27 cellular contexts compared by ENCODE assay signal in genomic region chr1:192459467-192459866, GRCh38.
"Had no signal": no experiment of that assay in that cellular context is flagged by ENCODE, and none has a peak within 500 bp of the region (broad histone marks: within the 10 kb centered on the region; RNA-seq: fewer than 3 reads in every experiment).

No MANE protein-coding gene starts in this region.

- H3K9ac ChIP-seq: neural progenitor cell, parathyroid adenoma had no signal

- H3K27ac ChIP-seq: neural progenitor cell, ovary, parathyroid adenoma, psoas muscle, right lobe of liver, sigmoid colon, stomach, thoracic aorta, thyroid gland, tibial nerve, upper lobe of left lung, vagina had no signal

- H3K4me1 ChIP-seq: neural progenitor cell, parathyroid adenoma, psoas muscle, right lobe of liver, sigmoid colon, stomach, thyroid gland, tibial nerve, upper lobe of left lung, vagina had no signal

- ATAC-seq: naive thymus-derived CD8-positive, alpha-beta T cell; natural killer cell treated with Interleukin-12 subunit alpha and Interleukin-12 subunit beta and Interleukin-15 and Interleukin-18, amount 100 ng/mL, for 72 hours; psoas muscle; right cardiac atrium; right lobe of liver; stimulated activated effector memory CD8-positive, alpha-beta T cell treated with anti-CD3 and anti-CD28 coated beads, Interleukin-12 subunit alpha, Interleukin-12 subunit beta, amount 100 ng/mL, for 72 hours; stimulated activated naive B cell treated with anti-CD40 and anti-IgM and Interleukin-4, amounts not matched to agents 10 μg/mL and 1 μg/mL and 100 μg/mL, for 72 hours had no signal

- H2AFZ ChIP-seq: neural progenitor cell, parathyroid adenoma had no signal

- H3K79me2 ChIP-seq: parathyroid adenoma had no signal

- FAIRE-seq: small intestine, urothelium cell line had no signal

- H3K27me3 ChIP-seq: neural progenitor cell, ovary, right lobe of liver, sigmoid colon, stomach, thyroid gland, tibial nerve, upper lobe of left lung, vagina had no signal

- H3K4me3 ChIP-seq: neural progenitor cell, ovary, psoas muscle, right lobe of liver, sigmoid colon, stomach, thoracic aorta, thyroid gland, tibial nerve, upper lobe of left lung, vagina had no signal

- H3K36me3 ChIP-seq: neural progenitor cell, ovary, right lobe of liver, sigmoid colon, stomach, thoracic aorta, thyroid gland, tibial nerve, upper lobe of left lung, vagina had no signal

- H3K4me2 ChIP-seq: neural progenitor cell had no signal

- DNase-seq: naive thymus-derived CD8-positive, alpha-beta T cell; nephron progenitor cell; occipital lobe; ovary; psoas muscle; right cardiac atrium; right lobe of liver; sigmoid colon; small intestine; stimulated activated CD4-positive, alpha-beta T cell treated with anti-CD3 and anti-CD28 coated beads, Interleukin-15, amount 100 ng/mL, for 24 hours; stimulated activated CD4-positive, alpha-beta T cell treated with anti-CD3 and anti-CD28 coated beads, Interleukin-2, amount 100 ng/mL, for 24 hours; stimulated activated CD4-positive, alpha-beta T cell treated with anti-CD3 and anti-CD28 coated beads, Interleukin-2, amount 100 ng/mL, for 48 hours; stimulated activated CD4-positive, alpha-beta T cell treated with anti-CD3 and anti-CD28 coated beads, Interleukin-4, amount 100 ng/mL, for 24 hours; stimulated activated naive B cell treated with anti-CD40 and anti-IgM and Interleukin-4, amounts not matched to agents 10 μg/mL and 1 μg/mL and 100 μg/mL, for 72 hours; stimulated activated naive CD4-positive, alpha-beta T cell treated with Interleukin-2 at 50 U/mL for 16 hours; stomach; thyroid gland; trophoblast cell; upper lobe of left lung had no signal

- H3K9me3 ChIP-seq: ovary, psoas muscle, right lobe of liver, sigmoid colon, stomach, thoracic aorta, thyroid gland, tibial nerve, upper lobe of left lung, vagina had no signal
